ENCODE assay signal across 2 cellular contexts in the genomic region with DNA sequence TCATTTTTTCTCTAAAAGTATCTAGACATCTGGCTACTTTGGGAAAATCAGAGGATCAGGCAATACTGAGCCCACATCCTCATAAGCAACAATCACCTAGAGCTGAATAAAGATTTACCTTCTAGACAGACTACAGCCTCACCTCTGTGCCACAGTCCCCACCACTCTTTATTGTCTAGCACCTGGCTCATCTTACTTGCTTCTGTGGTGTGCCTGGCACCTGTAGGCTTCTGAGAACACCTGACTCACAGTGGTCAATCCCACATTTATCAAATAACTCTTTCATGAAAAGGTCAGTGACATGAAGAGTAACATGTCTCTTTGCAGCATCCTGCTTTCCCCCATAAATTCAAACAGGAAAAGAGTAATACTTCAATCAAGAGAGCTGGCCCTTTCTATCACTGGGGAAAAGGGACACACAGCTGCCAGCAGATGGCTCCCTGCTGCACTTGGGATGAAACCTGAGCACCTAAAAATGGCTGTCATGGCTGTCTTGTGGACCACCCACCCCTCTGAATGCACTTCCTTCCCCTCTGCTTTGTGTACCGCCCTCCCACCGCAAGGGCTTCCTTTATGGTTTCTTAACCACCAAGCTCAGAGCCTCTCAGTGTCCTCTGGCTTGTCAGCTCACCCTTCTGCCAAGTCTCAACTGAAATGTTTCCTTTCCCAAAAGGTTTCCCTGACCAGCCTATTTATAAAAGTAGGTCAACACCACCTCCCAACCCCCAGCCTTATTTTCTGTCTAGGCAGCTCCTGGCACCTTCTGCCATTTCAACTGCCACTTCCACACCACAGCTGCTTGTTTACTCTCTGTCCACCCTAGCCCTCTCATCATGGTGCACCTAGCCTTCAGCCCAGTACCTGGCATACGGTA.
A peak's percentile ranks its signal among the peaks of the same experiment; 100 is the strongest.
TF ChIP-seq lines count a peak whose summit lies in the region.

No MANE protein-coding gene starts in this region.

TF ChIP-seq in IMR-90, 13 proteins besides CTCF, POLR2A, EP300 and RAD21:
- TF ChIP-seq SMC3 (IDR thresholded peaks at IDR 0.05; ENCODE audit: low read depth, low read length) (peak; percentile 71), MAZ (IDR thresholded peaks at IDR 0.05; ENCODE audit: borderline replicate concordance, low read depth, low read length) (no peak)
- TF ChIP-seq, protein P1, sequence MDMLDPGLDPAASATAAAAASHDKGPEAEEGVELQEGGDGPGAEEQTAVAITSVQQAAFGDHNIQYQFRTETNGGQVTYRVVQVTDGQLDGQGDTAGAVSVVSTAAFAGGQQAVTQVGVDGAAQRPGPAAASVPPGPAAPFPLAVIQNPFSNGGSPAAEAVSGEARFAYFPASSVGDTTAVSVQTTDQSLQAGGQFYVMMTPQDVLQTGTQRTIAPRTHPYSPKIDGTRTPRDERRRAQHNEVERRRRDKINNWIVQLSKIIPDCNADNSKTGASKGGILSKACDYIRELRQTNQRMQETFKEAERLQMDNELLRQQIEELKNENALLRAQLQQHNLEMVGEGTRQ (IDR thresholded peaks at IDR 0.05; ENCODE audit: low read depth, low read length), result no peak

TF ChIP-seq in GM12878, 131 proteins besides CTCF, POLR2A, EP300 and RAD21:
- TF ChIP-seq, protein P2, sequence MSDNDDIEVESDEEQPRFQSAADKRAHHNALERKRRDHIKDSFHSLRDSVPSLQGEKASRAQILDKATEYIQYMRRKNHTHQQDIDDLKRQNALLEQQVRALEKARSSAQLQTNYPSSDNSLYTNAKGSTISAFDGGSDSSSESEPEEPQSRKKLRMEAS (IDR thresholded peaks at IDR 0.05; ENCODE audit: low read depth, low read length), result no peak
- peak; percentile 73 for TF ChIP-seq RUNX3 (IDR thresholded peaks at IDR 0.05; ENCODE audit: low read length)
- TF ChIP-seq YY1 (IDR thresholded peaks at IDR 0.05; ENCODE audit: low read depth, low read length), result peak; percentile 93
- peak; percentile 81 for TF ChIP-seq SMC3 (IDR thresholded peaks at IDR 0.05; ENCODE audit: borderline replicate concordance, low read length)
TF ChIP-seq in GM12878: peak in this region for 3.
